1 cellular context compared by ENCODE assay signal in genomic region chr17:74756891-74757290, GRCh38.
TF ChIP-seq lines count a peak whose summit lies in the region.

No MANE protein-coding gene starts in this region.

TF ChIP-seq in GM23338, 12 proteins besides CTCF, POLR2A, EP300 and RAD21 (continued from another document):
- no peak for TF ChIP-seq REST (IDR thresholded peaks at IDR 0.05; ENCODE audit: unreplicated experiment)
- TF ChIP-seq ZNF114 (CRISPR knock-in tag; IDR thresholded peaks at IDR 0.05) = no peak
- TF ChIP-seq JUNB (IDR thresholded peaks at IDR 0.05; ENCODE audit: unreplicated experiment) = no peak
- TF ChIP-seq ETS1 (IDR thresholded peaks at IDR 0.05) = no peak
- no peak for TF ChIP-seq CREB1 (CRISPR knock-in tag; IDR thresholded peaks at IDR 0.05; ENCODE audit: low read depth)
- no peak for TF ChIP-seq ZNF462 (CRISPR knock-in tag; IDR thresholded peaks at IDR 0.05)
- TF ChIP-seq ZNF331 (CRISPR knock-in tag; IDR thresholded peaks at IDR 0.05; ENCODE audit: low read depth) = no peak
- no peak for TF ChIP-seq POLR2AphosphoS5 (IDR thresholded peaks at IDR 0.05; ENCODE audit: low read depth)
- TF ChIP-seq STAT1 (IDR thresholded peaks at IDR 0.05; ENCODE audit: unreplicated experiment) = no peak
- no peak for TF ChIP-seq EZH2 (IDR thresholded peaks at IDR 0.05; ENCODE audit: low read depth, unreplicated experiment)
- no peak for TF ChIP-seq EZH2phosphoT487 (IDR thresholded peaks at IDR 0.05; ENCODE audit: unreplicated experiment)
